16 cellular contexts compared by ENCODE assay signal in genomic region chr12:65208957-65209654, GRCh38. TPM values are rescaled to one million over a fixed set of nuclear protein-coding genes. Genes with fewer than 3 reads are reported as not detected.
A peak's percentile ranks its signal among the peaks of the same experiment; 100 is the strongest.
DNase-seq lines count a peak whose midpoint lies in the region; ATAC-seq and TF ChIP-seq lines count a peak whose summit lies in the region.
"Had no signal": no experiment of that assay in that cellular context is flagged by ENCODE, and none has a peak within 500 bp of the region (broad histone marks: within the 10 kb centered on the region; RNA-seq: fewer than 3 reads in every experiment).

No MANE protein-coding gene starts in this region.

- H3K27me3 ChIP-seq in Karpas-422 (ENCODE audit: low read length), result no peaks in the 10 kb centered on the region

- no peaks in the 10 kb centered on the region for H3K9me2 ChIP-seq in Karpas-422 (replicated peaks; ENCODE audit: insufficient read depth, low read length)

- CTCF ChIA-PET in activated CD4-positive, alpha-beta T cell treated with anti-CD3 and anti-CD28 coated beads, Interleukin-2, amount 10 ng/mL, durations not matched to agents 7 days and 5 days (lab: Charles Lee), result interaction anchor here (0.7 to 1.1 kb wide), 3 partner anchors 24 to 862 kb away, joined by 3 to 4 read pairs (median 3); no protein-coding TSS in a partner anchor

- H2AFZ ChIP-seq in Karpas-422 (ENCODE audit: low read length), result no peak overlapping the region

- H3K4me1 Mint-ChIP-seq in activated CD4-positive, alpha-beta T cell treated with anti-CD3 and anti-CD28 coated beads, Interleukin-2, amount 10 ng/mL, durations not matched to agents 7 days and 5 days, result peaks cover 51% of the 10 kb centered on the region
- peaks cover 58% of the 10 kb centered on the region for H3K4me1 Mint-ChIP-seq in activated naive CD8-positive, alpha-beta T cell treated with anti-CD3 and anti-CD28 coated beads for 36 hours
- no peaks in the 10 kb centered on the region for H3K4me1 Mint-ChIP-seq in nephron progenitor cell

- no peaks in the 10 kb centered on the region for H3K9me3 ChIP-seq in Karpas-422 (ENCODE audit: low read length)

- peaks cover 53% of the 10 kb centered on the region for H3K4me1 ChIP-seq in Karpas-422 (ENCODE audit: low read length)

- H3K4me2 ChIP-seq in Karpas-422 (ENCODE audit: low read depth, low read length, poor library complexity, severe bottlenecking), result peak overlapping the region; percentile 51

- H3K4me3 Mint-ChIP-seq in activated CD4-positive, alpha-beta T cell treated with anti-CD3 and anti-CD28 coated beads, Interleukin-2, amount 10 ng/mL, durations not matched to agents 7 days and 5 days, result peak overlapping the region; percentile 65
- peak overlapping the region; percentile 69 for H3K4me3 Mint-ChIP-seq in activated naive CD8-positive, alpha-beta T cell treated with anti-CD3 and anti-CD28 coated beads for 36 hours
- no peak overlapping the region for H3K4me3 Mint-ChIP-seq in nephron progenitor cell

- H3K9me3 Mint-ChIP-seq in activated CD4-positive, alpha-beta T cell treated with anti-CD3 and anti-CD28 coated beads, Interleukin-2, amount 10 ng/mL, durations not matched to agents 7 days and 5 days, result peaks cover 9% of the 10 kb centered on the region
- H3K9me3 Mint-ChIP-seq in activated naive CD8-positive, alpha-beta T cell treated with anti-CD3 and anti-CD28 coated beads for 36 hours, result peaks cover 5% of the 10 kb centered on the region
- H3K9me3 Mint-ChIP-seq in nephron progenitor cell, result no peaks in the 10 kb centered on the region

- H3K9ac ChIP-seq in Karpas-422 (ENCODE audit: low read length), result no peak overlapping the region

- peaks cover 51% of the 10 kb centered on the region for H3K36me3 Mint-ChIP-seq in activated CD4-positive, alpha-beta T cell treated with anti-CD3 and anti-CD28 coated beads, Interleukin-2, amount 10 ng/mL, durations not matched to agents 7 days and 5 days (ENCODE audit: low read depth)
- H3K36me3 Mint-ChIP-seq in activated naive CD8-positive, alpha-beta T cell treated with anti-CD3 and anti-CD28 coated beads for 36 hours, result peaks cover 43% of the 10 kb centered on the region
- peaks cover 18% of the 10 kb centered on the region for H3K36me3 Mint-ChIP-seq in nephron progenitor cell (ENCODE audit: low read depth)

- no peaks in the 10 kb centered on the region for H3K27me3 Mint-ChIP-seq in activated CD4-positive, alpha-beta T cell treated with anti-CD3 and anti-CD28 coated beads, Interleukin-2, amount 10 ng/mL, durations not matched to agents 7 days and 5 days
- H3K27me3 Mint-ChIP-seq in activated naive CD8-positive, alpha-beta T cell treated with anti-CD3 and anti-CD28 coated beads for 36 hours, result no peaks in the 10 kb centered on the region
- no peaks in the 10 kb centered on the region for H3K27me3 Mint-ChIP-seq in nephron progenitor cell (ENCODE audit: low read depth, poor library complexity)

- DNase-seq in activated CD4-positive, alpha-beta T cell treated with anti-CD3 and anti-CD28 coated beads, Interleukin-2, amount 10 ng/mL, durations not matched to agents 7 days and 5 days, result no peak
- DNase-seq in activated CD4-positive, alpha-beta T cell treated with anti-CD3 and anti-CD28 coated beads for 48 hours, result no peak
- DNase-seq in Karpas-422 (no peak), nephron progenitor cell (no peak), HPDE6-E6E7 (ENCODE audit: extremely low spot score) (no peak), T-helper 9 cell (no peak)
- no peak for DNase-seq in activated naive CD8-positive, alpha-beta T cell treated with anti-CD3 and anti-CD28 coated beads for 36 hours
- DNase-seq: activated CD4-positive, CD25-positive, alpha-beta regulatory T cell treated with anti-CD3 and anti-CD28 coated beads, Interleukin-2, amount 50 U/mL, for 72 hours; DMS79; H7; mammary epithelial cell; NCI-H1417 treated with DMSO at 0.1 percent for 48 hours; NCI-H526 treated with DMSO at 0.1 percent for 48 hours; SIG-M5; stimulated activated CD4-positive, alpha-beta T cell treated with anti-CD3 and anti-CD28 coated beads, Interleukin-15, amount 100 ng/mL, for 24 hours had no signal

- H3K27ac ChIP-seq in Karpas-422 (ENCODE audit: low read length), result peak overlapping the region; percentile 25; the same call in 1 of the 2 replicates

- peak overlapping the region; percentile 90 for H3K27ac Mint-ChIP-seq in activated CD4-positive, alpha-beta T cell treated with anti-CD3 and anti-CD28 coated beads, Interleukin-2, amount 10 ng/mL, durations not matched to agents 7 days and 5 days
- H3K27ac Mint-ChIP-seq in activated naive CD8-positive, alpha-beta T cell treated with anti-CD3 and anti-CD28 coated beads for 36 hours, result peak overlapping the region; percentile 92
- peak overlapping the region; percentile 68 for H3K27ac Mint-ChIP-seq in nephron progenitor cell

- H3K79me2 ChIP-seq in Karpas-422 (ENCODE audit: low read length), result peaks cover 95% of the 10 kb centered on the region

- H4K20me1 ChIP-seq in Karpas-422 (ENCODE audit: insufficient read depth, low read depth, low read length), result no peaks in the 10 kb centered on the region

- H3K36me3 ChIP-seq in Karpas-422 (ENCODE audit: insufficient read depth, low read length), result no peaks in the 10 kb centered on the region

- TF ChIP-seq CTCF in nephron progenitor cell (IDR thresholded peaks at IDR 0.05), result no peak

- ATAC-seq in GM18861 (IDR thresholded peaks at IDR 0.05; ENCODE audit: unreplicated experiment), result no peak

- H3K4me3 ChIP-seq in Karpas-422 (ENCODE audit: low read length), result no peak overlapping the region

- POLR2A ChIA-PET in activated CD4-positive, alpha-beta T cell treated with anti-CD3 and anti-CD28 coated beads, Interleukin-2, amount 10 ng/mL, durations not matched to agents 7 days and 5 days (lab: Charles Lee), result interaction anchor here (0.6 kb wide), 1 partner anchor 40 kb away, joined by 3 read pairs; the partner anchor contains the start of gene LEMD3

RNA-seq across cellular contexts. Expression of gene LEMD3, which starts 39.7 kb away (rescaled TPM):
- 10 to 100 TPM; 28.5 to 30.9 TPM for total RNA-seq in activated CD4-positive, alpha-beta T cell treated with anti-CD3 and anti-CD28 coated beads, Interleukin-2, amount 10 ng/mL, durations not matched to agents 7 days and 5 days
- total RNA-seq in Karpas-422 (2014; rRNA removed; shearing (Covaris generic); ENCODE audit: low replicate concordance), result 35.6 and 43.2 TPM in 2 replicates
- total RNA-seq in activated naive CD8-positive, alpha-beta T cell treated with anti-CD3 and anti-CD28 coated beads for 36 hours, result 10 to 100 TPM; 21.2 to 21.3 TPM
